9 cellular contexts compared by ENCODE assay signal in the genomic region with DNA sequence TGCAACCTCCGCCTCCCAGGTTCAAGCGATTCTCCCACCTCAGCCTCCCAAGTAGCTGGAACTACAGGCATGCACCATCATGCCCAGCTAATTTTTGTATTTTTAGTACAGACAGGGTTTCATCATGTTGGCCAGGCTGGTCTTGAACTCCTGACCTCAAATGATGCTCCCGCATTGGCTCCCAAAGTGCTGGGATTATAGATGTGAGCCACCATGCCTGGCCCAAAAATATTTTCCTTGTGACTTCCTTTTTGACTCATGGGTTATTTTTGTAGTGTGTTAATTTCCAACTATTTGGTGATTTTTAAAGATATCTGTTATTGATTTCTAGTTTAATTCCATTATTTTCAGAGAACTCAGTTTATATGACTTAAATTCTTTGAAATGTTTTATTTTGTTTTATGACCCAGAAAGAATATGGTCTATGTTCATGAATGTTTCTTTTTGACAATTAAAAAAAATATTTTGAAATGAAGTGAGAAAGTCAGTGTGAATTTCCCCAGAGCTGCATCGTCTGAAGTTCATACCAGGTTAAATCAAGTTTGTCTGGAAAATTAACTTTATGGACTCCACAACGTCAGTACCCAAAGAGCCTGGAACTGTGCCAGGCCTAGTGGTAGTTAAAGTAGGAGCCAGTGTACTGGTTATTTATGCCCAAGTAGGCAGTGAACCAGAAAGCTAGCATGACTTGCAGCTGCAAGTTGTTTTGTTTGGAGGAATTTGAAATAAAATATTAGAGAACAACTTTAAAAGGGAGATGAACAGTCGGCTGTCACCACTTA. TPM values are rescaled to one million over a fixed set of nuclear protein-coding genes. Genes with fewer than 3 reads are reported as not detected.
DNase-seq lines count a peak whose midpoint lies in the region; ATAC-seq and TF ChIP-seq lines count a peak whose summit lies in the region.
"Had no signal": no experiment of that assay in that cellular context is flagged by ENCODE, and none has a peak within 500 bp of the region (broad histone marks: within the 10 kb centered on the region; RNA-seq: fewer than 3 reads in every experiment).

No MANE protein-coding gene starts in this region.

- H3K4me3 ChIP-seq in colonic mucosa = no peak overlapping the region
- H3K4me3 ChIP-seq in rectal smooth muscle tissue (ENCODE audit: low read length) = no peak overlapping the region

- intact Hi-C loops in colonic mucosa (cut with DNase I) = no loop called here

- no peak for ATAC-seq in GM21619 (IDR thresholded peaks at IDR 0.05; ENCODE audit: unreplicated experiment)
- no peak for ATAC-seq in GM18519 (IDR thresholded peaks at IDR 0.05; ENCODE audit: low FRiP score, unreplicated experiment)

- no peak overlapping the region for H3K9ac ChIP-seq in colonic mucosa (ENCODE audit: low read depth in 2 of 2, low read length in 2 of 2)
- no peak overlapping the region for H3K9ac ChIP-seq in rectal smooth muscle tissue (ENCODE audit: low read length)

- H3K4me1 ChIP-seq in colonic mucosa (no peaks in the 10 kb centered on the region), rectal smooth muscle tissue (ENCODE audit: control insufficient read depth, insufficient read depth, low read length) (peaks cover 12% of the 10 kb centered on the region)

- H3K36me3 ChIP-seq in colonic mucosa (no peaks in the 10 kb centered on the region), rectal smooth muscle tissue (ENCODE audit: control insufficient read depth, insufficient read depth, low read length) (no peaks in the 10 kb centered on the region)

- H3K27me3 ChIP-seq in colonic mucosa (no peaks in the 10 kb centered on the region), rectal smooth muscle tissue (ENCODE audit: control insufficient read depth, insufficient read depth, low read length) (no peaks in the 10 kb centered on the region)

- DNase-seq in EH (ENCODE audit: low read depth) = peak; percentile 71
- peak; percentile 6 for DNase-seq in NCI-H345 treated with DMSO at 0.1 percent for 48 hours (lab: John Stamatoyannopoulos, UW; ENCODE audit: unreplicated experiment)
- peak; percentile 80 for DNase-seq in colonic mucosa
- DNase-seq in DMS153 treated with DMSO at 0.1 percent for 48 hours (lab: John Stamatoyannopoulos, UW; ENCODE audit: unreplicated experiment) = no peak
- DNase-seq in stimulated activated CD8-positive, alpha-beta memory T cell treated with anti-CD3 and anti-CD28 coated beads, Interleukin-4, amount 100 ng/mL, for 48 hours = no peak
- DNase-seq: NCI-H2081 treated with DMSO at 0.1 percent for 48 hours had no signal

- H3K27ac ChIP-seq in colonic mucosa (no peak overlapping the region), rectal smooth muscle tissue (ENCODE audit: low read depth, low read length) (peak overlapping the region; percentile 15)

- TF ChIP-seq CTCF in colonic mucosa (IDR thresholded peaks at IDR 0.05) = no peak

- H3K9me3 ChIP-seq in colonic mucosa = no peaks in the 10 kb centered on the region

RNA-seq across cellular contexts. Expression of a gene that starts 2.8 kb away (rescaled TPM):
- 10 to 100 TPM; 16.2 to 36.2 TPM for total RNA-seq in colonic mucosa

Comparison
In these comparisons a context has a peak if more than half of its experiments do, and no peak if none do; other contexts are left out.
1. DNase-seq: peak in EH (single experiment), NCI-H345 treated with DMSO at 0.1 percent for 48 hours (single experiment) and colonic mucosa (single experiment); none in DMS153 treated with DMSO at 0.1 percent for 48 hours (single experiment) and stimulated activated CD8-positive, alpha-beta memory T cell treated with anti-CD3 and anti-CD28 coated beads, Interleukin-4, amount 100 ng/mL, for 48 hours (single experiment).